9 cellular contexts compared by ENCODE assay signal in the genomic region with DNA sequence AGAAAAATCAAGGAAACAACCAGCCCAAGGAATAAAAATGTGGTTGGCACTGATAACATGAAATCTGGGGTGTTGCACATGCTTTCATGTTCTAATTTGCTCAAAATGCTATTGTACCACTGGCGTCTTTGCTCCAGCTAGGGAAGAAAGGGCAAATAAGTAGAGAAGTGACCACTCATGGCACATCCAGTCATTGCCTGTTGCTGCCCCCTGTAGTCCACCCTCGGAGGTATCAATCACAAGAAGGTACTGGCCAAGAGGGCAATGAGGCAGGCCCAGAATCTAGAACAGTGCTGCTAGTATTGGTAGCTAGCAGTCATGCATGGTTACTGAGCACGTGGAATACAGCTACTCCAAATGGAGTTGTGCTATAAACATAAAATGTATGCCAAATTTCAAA.
DNase-seq lines count a peak whose midpoint lies in the region; ATAC-seq and TF ChIP-seq lines count a peak whose summit lies in the region.
"Had no signal": no experiment of that assay in that cellular context is flagged by ENCODE, and none has a peak within 500 bp of the region (broad histone marks: within the 10 kb centered on the region; RNA-seq: fewer than 3 reads in every experiment).

No MANE protein-coding gene starts in this region.

- no peaks in the 10 kb centered on the region for H3K4me1 Mint-ChIP-seq in CD4-positive, alpha-beta T cell (ENCODE audit: low read depth)

- no peak for ATAC-seq in CD4-positive, alpha-beta T cell (ENCODE audit: poor library complexity)

- peak; percentile 43; the same call in 1 of the 2 replicates for TF ChIP-seq CTCF in HEK293 (tag by site-specific recombination; IDR thresholded peaks at IDR 0.05)
- no peak for TF ChIP-seq CTCF in CD4-positive, alpha-beta T cell (IDR thresholded peaks at IDR 0.05)
- TF ChIP-seq CTCF in prostate gland (IDR thresholded peaks at IDR 0.05): peak in 1 of 4 experiments; percentile 7

- H3K36me3 ChIP-seq in HEK293 (ENCODE audit: control insufficient read depth in 2 of 2, insufficient read depth in 1 of 2, low read length in 2 of 2) (no peaks in the 10 kb centered on the region), prostate gland (no peaks in the 10 kb centered on the region)

- H3K4me3 ChIP-seq in HEK293 (ENCODE audit: low read depth, low read length) (no peak overlapping the region), prostate gland (no peak overlapping the region)

- DNase-seq in COLO668 (lab: John Stamatoyannopoulos, UW; ENCODE audit: unreplicated experiment): peak; percentile 15
- peak; percentile 29 for DNase-seq in RPMI8226
- DNase-seq in iris pigment epithelial cell (ENCODE audit: low read depth): peak; percentile 33
- DNase-seq in AG20443 (ENCODE audit: low spot score): no peak
- DNase-seq in activated naive CD4-positive, alpha-beta T cell (lab: John Stamatoyannopoulos, UW): no peak
- no peak for DNase-seq in CD4-positive, alpha-beta T cell
- no peak for DNase-seq in prostate gland (ENCODE audit: low spot score)

- no peak overlapping the region for H3K4me3 Mint-ChIP-seq in CD4-positive, alpha-beta T cell
- H3K4me3 Mint-ChIP-seq: memory B cell had no signal

- H3K9me3 ChIP-seq in HEK293 (ENCODE audit: control insufficient read depth, insufficient read depth, low read depth, low read length) (no peaks in the 10 kb centered on the region), prostate gland (no peaks in the 10 kb centered on the region)
- no peaks in the 10 kb centered on the region for H3K9me3 ChIP-seq in CD4-positive, alpha-beta T cell (ENCODE audit: control insufficient read depth, low read length)

- peaks cover 3% of the 10 kb centered on the region for H3K27me3 ChIP-seq in CD4-positive, alpha-beta T cell (ENCODE audit: control insufficient read depth, insufficient read depth, low read length)
- H3K27me3 ChIP-seq in prostate gland (replicated peaks; ENCODE audit: insufficient read depth): no peaks in the 10 kb centered on the region

- H3K27ac ChIP-seq in HEK293 (ENCODE audit: extremely low read depth, low read depth, low read length) (no peak overlapping the region), prostate gland (no peak overlapping the region)
- H3K27ac ChIP-seq in CD4-positive, alpha-beta T cell (ENCODE audit: low read depth, low read length): no peak overlapping the region

- H3K4me1 ChIP-seq in HEK293 (ENCODE audit: control insufficient read depth, insufficient read depth, low read length): peaks cover 5% of the 10 kb centered on the region; the same call in 1 of the 2 replicates
- no peaks in the 10 kb centered on the region for H3K4me1 ChIP-seq in prostate gland (replicated peaks)

- H3K27me3 Mint-ChIP-seq in CD4-positive, alpha-beta T cell: peaks cover 47% of the 10 kb centered on the region

- H3K9me3 Mint-ChIP-seq in CD4-positive, alpha-beta T cell: no peaks in the 10 kb centered on the region

- no peak overlapping the region for H3K27ac Mint-ChIP-seq in CD4-positive, alpha-beta T cell
- H3K27ac Mint-ChIP-seq: memory B cell had no signal

- intact Hi-C loops in CD4-positive, alpha-beta T cell (cut with DNase I, micrococcal nuclease): no loop called here
- intact Hi-C loops in prostate gland (cut with DNase I): loop anchor here (10.0 kb wide), 1 partner anchor 163 kb away; no protein-coding TSS in a partner anchor

- CTCF ChIA-PET in HEK293 (lab: Yijun Ruan, JAX): interaction anchor here (0.6 to 3.2 kb wide), 23 partner anchors 10 to 1309 kb away, joined by 3 to 66 read pairs (median 3); no protein-coding TSS in a partner anchor
- CTCF ChIA-PET in CD4-positive, alpha-beta T cell (lab: Charles Lee): no interaction called here

- WGBS in prostate gland: 64% methylated on average over 3 of the region's 3 CpGs

- POLR2A ChIA-PET in HEK293 (lab: Yijun Ruan, JAX): no interaction called here
- POLR2A ChIA-PET in CD4-positive, alpha-beta T cell (lab: Charles Lee): no interaction called here

- no peak for TF ChIP-seq POLR2A in prostate gland (IDR thresholded peaks at IDR 0.05)

- H3K36me3 Mint-ChIP-seq in CD4-positive, alpha-beta T cell (ENCODE audit: low read depth): no peaks in the 10 kb centered on the region
- H3K36me3 Mint-ChIP-seq: memory B cell had no signal

TF ChIP-seq in HEK293, 187 proteins besides CTCF, POLR2A, EP300 and RAD21:
- 0 out of 2 replicates have a peak, but pooled peaks have one; percentile 21 for TF ChIP-seq ZNF654 (tag by site-specific recombination; IDR thresholded peaks at IDR 0.05; ENCODE audit: low read depth)
- TF ChIP-seq, protein P1, sequence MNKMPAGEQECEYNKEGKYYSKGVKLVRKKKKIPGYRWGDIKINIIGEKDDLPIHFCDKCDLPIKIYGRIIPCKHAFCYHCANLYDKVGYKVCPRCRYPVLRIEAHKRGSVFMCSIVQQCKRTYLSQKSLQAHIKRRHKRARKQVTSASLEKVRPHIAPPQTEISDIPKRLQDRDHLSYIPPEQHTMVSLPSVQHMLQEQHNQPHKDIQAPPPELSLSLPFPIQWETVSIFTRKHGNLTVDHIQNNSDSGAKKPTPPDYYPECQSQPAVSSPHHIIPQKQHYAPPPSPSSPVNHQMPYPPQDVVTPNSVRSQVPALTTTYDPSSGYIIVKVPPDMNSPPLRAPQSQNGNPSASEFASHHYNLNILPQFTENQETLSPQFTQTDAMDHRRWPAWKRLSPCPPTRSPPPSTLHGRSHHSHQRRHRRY (tag by site-specific recombination; IDR thresholded peaks at IDR 0.05): no peak
- TF ChIP-seq ZNF558 (tag by site-specific recombination; IDR thresholded peaks at IDR 0.05): no peak
- no peak for TF ChIP-seq ZNF501 (tag by site-specific recombination; IDR thresholded peaks at IDR 0.05)
- no peak for TF ChIP-seq ZBTB6 (tag by site-specific recombination; IDR thresholded peaks at IDR 0.05)
- no peak for TF ChIP-seq ZSCAN16 (tag by site-specific recombination; IDR thresholded peaks at IDR 0.05)
- TF ChIP-seq ZNF423 (tag by site-specific recombination; IDR thresholded peaks at IDR 0.05): no peak
- TF ChIP-seq ZNF16 (tag by site-specific recombination; IDR thresholded peaks at IDR 0.05; ENCODE audit: low read depth): no peak
- TF ChIP-seq ZNF580 (tag by site-specific recombination; IDR thresholded peaks at IDR 0.05): no peak

Comparison
In these comparisons a context has a peak if more than half of its experiments do, and no peak if none do; other contexts are left out.
1. DNase-seq: peak in COLO668 (single experiment), RPMI8226 (single experiment) and iris pigment epithelial cell (single experiment); none in AG20443 (single experiment), activated naive CD4-positive, alpha-beta T cell (0 of 4), CD4-positive, alpha-beta T cell (0 of 10) and prostate gland (single experiment).